In genomic region chr1:40948741-40949528, GRCh38 we compare ENCODE assay signal across 8 cellular contexts. TPM values are rescaled to one million over a fixed set of nuclear protein-coding genes. Genes with fewer than 3 reads are reported as not detected.
DNase-seq lines count a peak whose midpoint lies in the region; ATAC-seq lines count a peak whose summit lies in the region.

No MANE protein-coding gene starts in this region.

- peak; percentile 88 for DNase-seq in EL
- peak; percentile 84 for DNase-seq in MG63
- DNase-seq in SW480 (ENCODE audit: low spot score): peak; percentile 70
- DNase-seq in amniotic epithelial cell (ENCODE audit: low read depth): peak; percentile 59
- peak in 29 of 51 donors; percentile 1 to 72 (median 20) for DNase-seq in hypothalamus (lab: John Stamatoyannopoulos, UW)
- DNase-seq in stimulated activated CD4-positive, alpha-beta T cell treated with anti-CD3 and anti-CD28 coated beads, Interleukin-12 subunit alpha, Interleukin-12 subunit beta, amount 100 ng/mL, for 48 hours (ENCODE audit: low read depth in 2 of 3, low spot score in 1 of 3): peak; percentile 25 to 74 (median 34)

- no peak overlapping the region for H3K4me3 ChIP-seq in MG63

- no peaks in the 10 kb centered on the region for H3K36me3 ChIP-seq in MG63

- H3K27me3 ChIP-seq in MG63: no peaks in the 10 kb centered on the region

- H3K9me3 ChIP-seq in MG63: peaks cover 10% of the 10 kb centered on the region

- ATAC-seq in GM18861 (IDR thresholded peaks at IDR 0.05; ENCODE audit: unreplicated experiment): no peak
- no peak for ATAC-seq in HG03135 (IDR thresholded peaks at IDR 0.05; ENCODE audit: unreplicated experiment)

RNA-seq across cellular contexts. Expression of gene CTPS1, which starts 30.6 kb away (rescaled TPM):
- total RNA-seq in MG63 (2014; rRNA removed; shearing (Covaris generic); ENCODE audit: low replicate concordance): 48.3 and 53.4 TPM in 2 replicates

Comparison
In these comparisons a context has a peak if more than half of its experiments do, and no peak if none do; other contexts are left out.
1. DNase-seq: peak in every context shown above with its lines; median percentile 88 in EL; 84 in MG63; 70 in SW480; 59 in amniotic epithelial cell; 34 in stimulated activated CD4-positive, alpha-beta T cell treated with anti-CD3 and anti-CD28 coated beads, Interleukin-12 subunit alpha, Interleukin-12 subunit beta, amount 100 ng/mL, for 48 hours; 20 in hypothalamus.